Comparison of ENCODE assay signal across 1 cellular context in genomic region chr20:3980260-3981131, GRCh38.
A peak's percentile ranks its signal among the peaks of the same experiment; 100 is the strongest.
TF ChIP-seq lines count a peak whose summit lies in the region.

No MANE protein-coding gene starts in this region.

TF ChIP-seq in HepG2, 621 proteins besides CTCF, POLR2A, EP300 and RAD21 (continued from another document):
- TF ChIP-seq DPF2 (CRISPR knock-in tag; IDR thresholded peaks at IDR 0.05; ENCODE audit: borderline replicate concordance, low read depth) = peak; percentile 67; the same call in 1 of the 2 replicates
- TF ChIP-seq NFIC (IDR thresholded peaks at IDR 0.05; ENCODE audit: low read length) = no peak
- peak; percentile 76 for TF ChIP-seq ZBED4 (CRISPR knock-in tag; IDR thresholded peaks at IDR 0.05; ENCODE audit: borderline replicate concordance)
- TF ChIP-seq ZNF644 (CRISPR knock-in tag; IDR thresholded peaks at IDR 0.05; ENCODE audit: low read depth) = peak; percentile 95
- TF ChIP-seq YEATS4 (CRISPR knock-in tag; IDR thresholded peaks at IDR 0.05; ENCODE audit: borderline replicate concordance) = peak; percentile 55; the same call in 1 of the 2 replicates
- TF ChIP-seq ZNF776 (CRISPR knock-in tag; IDR thresholded peaks at IDR 0.05) = no peak
- TF ChIP-seq MIXL1 (CRISPR knock-in tag; IDR thresholded peaks at IDR 0.05) = peak; percentile 69
- peak; percentile 86 for TF ChIP-seq ZBTB43 (CRISPR knock-in tag; conservative IDR thresholded peaks at IDR 0.05)
- peak; percentile 73 for TF ChIP-seq PAXIP1 (CRISPR knock-in tag; conservative IDR thresholded peaks at IDR 0.05)
- TF ChIP-seq ZBTB7A (CRISPR knock-in tag; IDR thresholded peaks at IDR 0.05) = no peak
- TF ChIP-seq DMTF1 (CRISPR knock-in tag; IDR thresholded peaks at IDR 0.05) = no peak
- TF ChIP-seq ZNF724P (CRISPR knock-in tag; IDR thresholded peaks at IDR 0.05; ENCODE audit: borderline replicate concordance) = no peak
- TF ChIP-seq BRD4 (CRISPR knock-in tag; IDR thresholded peaks at IDR 0.05) = peak; percentile 87
- peak in 1 of 2 experiments; percentile 35; a peak in 1 of 4 replicates for TF ChIP-seq ATF4 (CRISPR knock-in tag; IDR thresholded peaks at IDR 0.05)
- peak; percentile 85 for TF ChIP-seq POGZ (CRISPR knock-in tag; IDR thresholded peaks at IDR 0.05)
- 0 out of 2 replicates have a peak, but pooled peaks have one; percentile 20 for TF ChIP-seq ZHX1 (CRISPR knock-in tag; IDR thresholded peaks at IDR 0.05; ENCODE audit: low read depth)
- TF ChIP-seq ZSCAN25 (CRISPR knock-in tag; IDR thresholded peaks at IDR 0.05) = no peak
- TF ChIP-seq ZNF382 (CRISPR knock-in tag; IDR thresholded peaks at IDR 0.05; ENCODE audit: borderline replicate concordance) = no peak
- 0 out of 2 replicates have a peak, but pooled peaks have one; percentile 68 for TF ChIP-seq MLXIP (CRISPR knock-in tag; IDR thresholded peaks at IDR 0.05; ENCODE audit: borderline replicate concordance)
- TF ChIP-seq DBP (CRISPR knock-in tag; IDR thresholded peaks at IDR 0.05; ENCODE audit: not compliant biosample characterization) = no peak
- peak; percentile 95 for TF ChIP-seq ZGPAT (CRISPR knock-in tag; IDR thresholded peaks at IDR 0.05)
- TF ChIP-seq PHF5A (CRISPR knock-in tag; IDR thresholded peaks at IDR 0.05; ENCODE audit: low read depth, unreplicated experiment) = peak; percentile 83
